In the genomic region with DNA sequence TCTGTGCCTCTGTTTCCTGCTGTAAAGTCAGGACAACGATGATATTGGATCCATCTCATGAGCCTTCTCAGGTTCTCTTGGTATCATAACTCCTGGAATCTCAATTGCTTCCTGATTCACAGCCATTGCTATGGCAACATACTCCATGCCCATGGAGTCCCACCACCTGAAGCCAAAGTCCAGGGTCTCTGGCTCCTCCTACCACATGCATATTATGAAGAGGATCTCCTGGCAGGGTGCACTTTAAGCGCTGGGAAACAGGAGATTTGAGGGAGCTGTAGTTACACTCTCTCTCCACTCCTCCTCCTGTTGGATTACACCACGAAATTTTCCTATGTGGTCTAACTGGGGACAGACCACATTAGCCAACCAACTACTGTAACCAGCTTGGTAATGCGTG, we compare ENCODE assay signal across 19 cellular contexts.
"Had no signal": no experiment of that assay in that cellular context is flagged by ENCODE, and none has a peak within 500 bp of the region (broad histone marks: within the 10 kb centered on the region; RNA-seq: fewer than 3 reads in every experiment).

No MANE protein-coding gene starts in this region.

- H3K4me1 ChIP-seq: body of pancreas, thyroid gland had no signal

- H3K36me3 ChIP-seq: left ventricle myocardium inferior, thyroid gland had no signal

- H3K4me1 Mint-ChIP-seq: activated B cell treated with CpG ODN at 0.5 μM for 24 hours; activated CD4-positive, alpha-beta memory T cell treated with anti-CD3 and anti-CD28 coated beads, Interleukin-2, amount 10 ng/mL, durations not matched to agents 7 days and 5 days; activated CD8-positive, alpha-beta memory T cell treated with anti-CD3 and anti-CD28 coated beads, Interleukin-2, amount 10 ng/mL, durations not matched to agents 7 days and 5 days; activated naive CD8-positive, alpha-beta T cell treated with anti-CD3 and anti-CD28 coated beads, Interleukin-2, amount 10 ng/mL, durations not matched to agents 7 days and 5 days; activated T-helper 17 cell treated with anti-CD3 and anti-CD28 coated beads, Interleukin-2, amount 50 U/mL, for 72 hours; naive B cell; neural crest cell had no signal

- H3K36me3 Mint-ChIP-seq: activated CD8-positive, alpha-beta memory T cell treated with anti-CD3 and anti-CD28 coated beads, Interleukin-2, amount 10 ng/mL, durations not matched to agents 7 days and 5 days; activated naive CD8-positive, alpha-beta T cell treated with anti-CD3 and anti-CD28 coated beads, Interleukin-2, amount 10 ng/mL, durations not matched to agents 7 days and 5 days; naive B cell had no signal

- H3K27ac ChIP-seq: body of pancreas, left ventricle myocardium inferior, thyroid gland had no signal

- ATAC-seq: activated CD8-positive, alpha-beta memory T cell treated with anti-CD3 and anti-CD28 coated beads, Interleukin-2, amount 10 ng/mL, durations not matched to agents 7 days and 5 days; activated T-helper 17 cell treated with anti-CD3 and anti-CD28 coated beads, Interleukin-2, amount 50 U/mL, for 72 hours; body of pancreas had no signal

- H3K27me3 ChIP-seq: body of pancreas, thyroid gland had no signal

- H3K4me3 ChIP-seq: body of pancreas, left ventricle myocardium inferior, thyroid gland had no signal

- H3K9me3 ChIP-seq: body of pancreas, thyroid gland had no signal

- H3K4me3 Mint-ChIP-seq: activated B cell treated with CpG ODN at 0.5 μM for 24 hours; activated CD4-positive, alpha-beta memory T cell treated with anti-CD3 and anti-CD28 coated beads, Interleukin-2, amount 10 ng/mL, durations not matched to agents 7 days and 5 days; activated CD8-positive, alpha-beta memory T cell treated with anti-CD3 and anti-CD28 coated beads, Interleukin-2, amount 10 ng/mL, durations not matched to agents 7 days and 5 days; activated naive CD8-positive, alpha-beta T cell treated with anti-CD3 and anti-CD28 coated beads, Interleukin-2, amount 10 ng/mL, durations not matched to agents 7 days and 5 days; activated T-helper 17 cell treated with anti-CD3 and anti-CD28 coated beads, Interleukin-2, amount 50 U/mL, for 72 hours; naive B cell; neural crest cell had no signal

- DNase-seq: activated B cell treated with CpG ODN at 0.5 μM for 24 hours; activated CD4-positive, alpha-beta memory T cell treated with anti-CD3 and anti-CD28 coated beads, Interleukin-2, amount 10 ng/mL, durations not matched to agents 7 days and 5 days; activated CD4-positive, alpha-beta T cell treated with anti-CD3 and anti-CD28 coated beads for 48 hours; activated CD8-positive, alpha-beta memory T cell treated with anti-CD3 and anti-CD28 coated beads, Interleukin-2, amount 10 ng/mL, durations not matched to agents 7 days and 5 days; activated naive CD4-positive, alpha-beta T cell treated with Interleukin-2 at 50 U/mL for 16 hours; activated naive CD8-positive, alpha-beta T cell treated with anti-CD3 and anti-CD28 coated beads, Interleukin-2, amount 10 ng/mL, durations not matched to agents 7 days and 5 days; amygdala; body of pancreas; dermis blood vessel endothelial cell; effector memory CD4-positive, alpha-beta T cell; foreskin fibroblast; kidney; left ventricle myocardium inferior; naive B cell; stimulated activated CD4-positive, alpha-beta T cell treated with anti-CD3 and anti-CD28 coated beads, Interleukin-2, amount 100 ng/mL, for 24 hours; stimulated activated naive CD4-positive, alpha-beta T cell treated with Interleukin-2 at 50 U/mL for 16 hours; thyroid gland had no signal

- H3K27me3 Mint-ChIP-seq: activated CD4-positive, alpha-beta memory T cell treated with anti-CD3 and anti-CD28 coated beads, Interleukin-2, amount 10 ng/mL, durations not matched to agents 7 days and 5 days; activated CD8-positive, alpha-beta memory T cell treated with anti-CD3 and anti-CD28 coated beads, Interleukin-2, amount 10 ng/mL, durations not matched to agents 7 days and 5 days had no signal
